ENCODE assay signal across 28 cellular contexts in the genomic region with DNA sequence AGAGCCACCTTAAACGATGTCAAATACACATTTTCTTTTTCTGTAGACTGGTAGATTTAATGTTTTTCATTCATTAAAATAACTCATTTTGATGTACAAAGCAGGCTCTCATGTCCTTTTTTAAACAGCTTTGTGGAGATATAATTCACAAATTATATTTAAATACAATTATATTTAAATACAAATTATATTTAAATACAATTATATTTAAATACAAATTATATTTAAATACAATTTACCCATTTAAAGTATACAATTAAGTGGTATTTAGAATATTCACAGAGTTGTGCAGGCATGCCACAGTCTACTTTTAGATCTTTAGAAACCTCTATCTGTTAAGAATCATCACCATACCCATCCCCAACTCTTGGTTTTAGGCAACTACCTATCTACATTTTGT. TPM values are rescaled to one million over a fixed set of nuclear protein-coding genes. Genes with fewer than 3 reads are reported as not detected.
DNase-seq lines count a peak whose midpoint lies in the region; ATAC-seq, FAIRE-seq and TF ChIP-seq lines count a peak whose summit lies in the region.
"Had no signal": no experiment of that assay in that cellular context is flagged by ENCODE, and none has a peak within 500 bp of the region (broad histone marks: within the 10 kb centered on the region; RNA-seq: fewer than 3 reads in every experiment).

No MANE protein-coding gene starts in this region.

- H3K27me3 ChIP-seq in pancreas = no peaks in the 10 kb centered on the region
- H3K27me3 ChIP-seq: BE2C, BLaER1 had no signal

- TF ChIP-seq CTCF in WTC11 (IDR thresholded peaks at IDR 0.05) = no peak
- no peak for TF ChIP-seq CTCF in pancreas (IDR thresholded peaks at IDR 0.05)

- no peaks in the 10 kb centered on the region for H3K4me1 Mint-ChIP-seq in WTC11
- H3K4me1 Mint-ChIP-seq: CD14-positive monocyte; CD4-positive, alpha-beta memory T cell had no signal

- H3K27me3 Mint-ChIP-seq in WTC11 (ENCODE audit: low read depth) = no peaks in the 10 kb centered on the region

- H3K36me3 Mint-ChIP-seq in WTC11 = no peaks in the 10 kb centered on the region
- H3K36me3 Mint-ChIP-seq: CD14-positive monocyte; CD4-positive, alpha-beta memory T cell; CD4-positive, CD25-positive, alpha-beta regulatory T cell had no signal

- no peaks in the 10 kb centered on the region for H3K9me3 ChIP-seq in pancreas
- H3K9me3 ChIP-seq: BE2C, BLaER1 had no signal

- CTCF ChIA-PET in WTC11 (lab: Charles Lee) = interaction anchor here (2.6 kb wide), 1 partner anchor 19 kb away, joined by 7 read pairs; no protein-coding TSS in a partner anchor

- intact Hi-C loops in pancreas (cut with DNase I) (no loop called here), sciatic nerve (cut with DNase I) (no loop called here)

- H3K27ac Mint-ChIP-seq in WTC11 = no peak overlapping the region
- H3K27ac Mint-ChIP-seq: CD14-positive monocyte; CD4-positive, alpha-beta memory T cell; CD4-positive, CD25-positive, alpha-beta regulatory T cell; CD8-positive, alpha-beta memory T cell had no signal

- no peak overlapping the region for H3K4me3 Mint-ChIP-seq in WTC11
- H3K4me3 Mint-ChIP-seq: CD14-positive monocyte; CD4-positive, alpha-beta memory T cell; CD4-positive, CD25-positive, alpha-beta regulatory T cell; CD8-positive, alpha-beta memory T cell had no signal

- peak; percentile 3 for FAIRE-seq in A204.1 (lab: Jason Lieb, UNC)
- peak; percentile 49 for FAIRE-seq in pancreas (lab: Jason Lieb, UNC)
- FAIRE-seq: GM12891, GM19239 had no signal

- no peaks in the 10 kb centered on the region for H3K4me1 ChIP-seq in pancreas
- H3K4me1 ChIP-seq: BE2C, BLaER1 had no signal

- ATAC-seq in WTC11 (no peak), pancreas (no peak), sciatic nerve (no peak), GM21515 (IDR thresholded peaks at IDR 0.05; ENCODE audit: unreplicated experiment) (no peak), HG03457 (IDR thresholded peaks at IDR 0.05; ENCODE audit: unreplicated experiment) (no peak)

- 61 to 62% methylated on average over 1 of the region's 1 CpG for WGBS in pancreas, 2 donors

- no peaks in the 10 kb centered on the region for H3K9me3 Mint-ChIP-seq in WTC11
- H3K9me3 Mint-ChIP-seq: CD8-positive, alpha-beta memory T cell had no signal

- DNase-seq in WTC11 (ENCODE audit: low spot score) = no peak
- DNase-seq in pancreas = no peak
- DNase-seq in sciatic nerve (ENCODE audit: low spot score) = no peak
- DNase-seq: ACHN; BE2C; C1 segment of cervical spinal cord; CD4-positive, alpha-beta memory T cell; CD4-positive, CD25-positive, alpha-beta regulatory T cell; CD8-positive, alpha-beta memory T cell; COR-L47; DMS 273 treated with DMSO at 0.1 percent for 48 hours; DMS153; DMS53; DMS79; DND-41; EL; GF-D8 had no signal

- no peak overlapping the region for H3K27ac ChIP-seq in pancreas
- H3K27ac ChIP-seq: 22Rv1, BLaER1 had no signal

- H3K36me3 ChIP-seq in pancreas = no peaks in the 10 kb centered on the region
- H3K36me3 ChIP-seq: BE2C, BLaER1 had no signal

- no peak overlapping the region for H3K4me3 ChIP-seq in pancreas
- H3K4me3 ChIP-seq: BLaER1 had no signal

- POLR2A ChIA-PET in WTC11 (lab: Charles Lee) = no interaction called here

TF ChIP-seq in WTC11, 78 proteins besides CTCF, POLR2A, EP300 and RAD21:
- TF ChIP-seq HMGA2 (CRISPR knock-in tag; IDR thresholded peaks at IDR 0.05) (peak; percentile 90), ELF4 (CRISPR knock-in tag; IDR thresholded peaks at IDR 0.05; ENCODE audit: low read depth) (no peak)

RNA-seq across cellular contexts. Expression of gene GASK1A, which starts 36.4 kb away (rescaled TPM):
- total RNA-seq in WTC11 (2021) (7.1 to 9.6 TPM (median 7.7 TPM) in 3 replicates), pancreas (1 to 10 TPM; 1.2 to 5.8 (median 2.2) TPM), sciatic nerve (17.8 TPM)
- 1 to 10 TPM; 1.5 to 1.7 TPM for polyA plus RNA-seq in pancreas
- total RNA-seq: A172; CD4-positive, alpha-beta memory T cell; CD4-positive, CD25-positive, alpha-beta regulatory T cell; CD8-positive, alpha-beta memory T cell; G401 had no signal
- polyA plus RNA-seq: CD14-positive monocyte; CD4-positive, alpha-beta memory T cell; CD4-positive, CD25-positive, alpha-beta regulatory T cell; CD8-positive, alpha-beta memory T cell had no signal

RNA-seq across cellular contexts. Expression of gene ZNF662, which starts 36.8 kb away (rescaled TPM):
- total RNA-seq in WTC11 (2021) (2.7 to 3.5 TPM (median 2.9 TPM) in 3 replicates), pancreas (1 to 10 TPM; 5.7 to 9.9 (median 8.4) TPM), sciatic nerve (19.0 TPM)
- polyA plus RNA-seq in pancreas = 10 to 100 TPM in 1 of 2 donors, 1 to 10 TPM in 1; 5.4 to 10.3 TPM
- total RNA-seq: A172, A673, G401 had no signal
- polyA plus RNA-seq: CD14-positive monocyte; CD8-positive, alpha-beta memory T cell had no signal
